Comparison of ENCODE assay signal across 9 cellular contexts in genomic region chr12:9372202-9372601, GRCh38.
DNase-seq lines count a peak whose midpoint lies in the region; ATAC-seq, FAIRE-seq and TF ChIP-seq lines count a peak whose summit lies in the region.
"Had no signal": no experiment of that assay in that cellular context is flagged by ENCODE, and none has a peak within 500 bp of the region (broad histone marks: within the 10 kb centered on the region; RNA-seq: fewer than 3 reads in every experiment).

No MANE protein-coding gene starts in this region.

- CTCF ChIA-PET in RWPE1 (lab: Yijun Ruan, JAX), result interaction anchor here (0.7 to 0.8 kb wide), 3 partner anchors 39 to 423 kb away, joined by 3 to 6 read pairs (median 4); partner anchors contain the start of gene M6PR

- H3K36me3 ChIP-seq in bronchial epithelial cell (ENCODE audit: control insufficient read depth, insufficient read depth, low read length) (no peaks in the 10 kb centered on the region), right lobe of liver (no peaks in the 10 kb centered on the region)
- H3K36me3 ChIP-seq: pancreas had no signal

- H3K4me3 ChIP-seq in bronchial epithelial cell (ENCODE audit: low read depth, low read length), result no peak overlapping the region
- no peak overlapping the region for H3K4me3 ChIP-seq in right lobe of liver
- H3K4me3 ChIP-seq: pancreas had no signal

- peak; percentile 21 for DNase-seq in DMS53 treated with DMSO at 0.1 percent for 48 hours (lab: John Stamatoyannopoulos, UW; ENCODE audit: unreplicated experiment)
- DNase-seq in bronchial epithelial cell (ENCODE audit: low read depth), result peak; percentile 44
- no peak for DNase-seq in right lobe of liver
- no peak for DNase-seq in RWPE1 (ENCODE audit: low spot score)
- DNase-seq in HuH-7 (ENCODE audit: low spot score), result no peak
- DNase-seq in Ammon's horn (ENCODE audit: low spot score), result no peak
- DNase-seq: pancreas had no signal

- peak; percentile 34; the same call in 1 of the 2 replicates for TF ChIP-seq CTCF in LNCAP (IDR thresholded peaks at IDR 0.05)
- peak; percentile 51 for TF ChIP-seq CTCF in bronchial epithelial cell (IDR thresholded peaks at IDR 0.05; ENCODE audit: insufficient read depth, low read length, severe bottlenecking)
- TF ChIP-seq CTCF in right lobe of liver (IDR thresholded peaks at IDR 0.05), result peak; percentile 12 to 24 (median 24)
- TF ChIP-seq CTCF in RWPE1 (conservative IDR thresholded peaks at IDR 0.05; ENCODE audit: low read depth), result no peak

- no peaks in the 10 kb centered on the region for H3K4me1 ChIP-seq in right lobe of liver
- H3K4me1 ChIP-seq: pancreas had no signal

- H3K9me3 ChIP-seq in right lobe of liver, result no peaks in the 10 kb centered on the region
- H3K9me3 ChIP-seq: pancreas had no signal

- POLR2A ChIA-PET in RWPE1 (lab: Yijun Ruan, JAX; ENCODE audit: low non-redundant PET), result no interaction called here

- TF ChIP-seq POLR2A in right lobe of liver (IDR thresholded peaks at IDR 0.05), result no peak

- intact Hi-C loops in right lobe of liver (cut with DNase I), result no loop called here

- no peak for FAIRE-seq in bronchial epithelial cell (lab: Jason Lieb, UNC)
- FAIRE-seq: pancreas had no signal

- ATAC-seq in right lobe of liver (peak; percentile 37 to 72 (median 50)), HG03460 (IDR thresholded peaks at IDR 0.05; ENCODE audit: unreplicated experiment) (no peak)

- no peak overlapping the region for H3K27ac ChIP-seq in right lobe of liver
- H3K27ac ChIP-seq in RWPE1, result no peak overlapping the region
- H3K27ac ChIP-seq: pancreas had no signal

- 100% methylated on average over 1 of the region's 2 CpGs for WGBS in right lobe of liver (ENCODE audit: insufficient coverage, low coverage, low lambda C conversion rate, missing lambda C conversion rate)

- H3K27me3 ChIP-seq in bronchial epithelial cell (ENCODE audit: control insufficient read depth, insufficient read depth, low read length) (peaks cover 3% of the 10 kb centered on the region), right lobe of liver (no peaks in the 10 kb centered on the region)
- H3K27me3 ChIP-seq: pancreas had no signal

Comparison
In these comparisons a context has a peak if more than half of its experiments do, and no peak if none do; other contexts are left out.
1. DNase-seq: peak in DMS53 treated with DMSO at 0.1 percent for 48 hours (single experiment) and bronchial epithelial cell (single experiment); none in right lobe of liver (0 of 3), RWPE1 (single experiment), HuH-7 (single experiment) and Ammon's horn (single experiment).